ENCODE assay signal across 9 cellular contexts in the genomic region with DNA sequence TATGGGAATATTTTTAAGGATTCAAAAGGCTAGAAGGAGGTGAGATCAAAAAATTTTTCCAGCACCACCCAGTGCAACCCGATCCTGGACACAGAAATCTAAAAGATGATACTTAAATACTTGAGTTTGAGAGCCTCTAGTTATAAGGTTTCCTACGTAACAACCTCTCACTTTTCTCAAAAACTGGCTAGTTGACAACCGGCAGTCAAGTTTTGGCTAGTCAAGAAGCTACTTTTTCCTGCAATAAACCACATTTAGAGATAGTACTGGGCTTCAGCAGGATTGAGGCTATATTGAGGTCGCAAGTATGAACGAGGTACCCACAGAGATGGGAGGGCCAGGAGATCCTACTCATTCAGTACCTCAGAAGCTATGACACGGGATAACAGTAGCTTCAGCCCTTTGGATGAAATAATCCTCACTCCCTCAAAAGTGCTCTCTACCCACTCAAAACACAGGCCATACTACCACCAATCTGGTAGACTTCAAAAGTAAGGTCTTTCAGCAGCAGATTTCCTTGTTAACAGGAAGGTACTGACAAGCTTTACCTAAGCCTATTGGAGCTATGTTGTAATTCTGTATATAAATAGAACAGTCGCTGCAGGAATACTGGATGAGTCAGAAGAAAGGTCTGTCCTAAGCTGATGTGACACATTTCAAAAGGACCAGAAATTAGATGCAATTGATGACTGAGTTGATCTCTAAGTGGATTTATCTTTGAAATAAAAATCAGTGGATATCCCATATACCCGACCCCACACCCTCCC. TPM values are rescaled to one million over a fixed set of nuclear protein-coding genes. Genes with fewer than 3 reads are reported as not detected.
DNase-seq lines count a peak whose midpoint lies in the region; ATAC-seq, FAIRE-seq and TF ChIP-seq lines count a peak whose summit lies in the region.
"Had no signal": no experiment of that assay in that cellular context is flagged by ENCODE, and none has a peak within 500 bp of the region (broad histone marks: within the 10 kb centered on the region; RNA-seq: fewer than 3 reads in every experiment).

No MANE protein-coding gene starts in this region.

- no peak overlapping the region for H2BK5ac ChIP-seq in mesenchymal stem cell (ENCODE audit: low read depth, low read length, poor library complexity, severe bottlenecking)

- TF ChIP-seq CTCF in AG09309 (IDR thresholded peaks at IDR 0.05; ENCODE audit: control insufficient read depth, insufficient read depth, low read depth, low read length, missing control alignments) (no peak), bronchial epithelial cell (IDR thresholded peaks at IDR 0.05; ENCODE audit: insufficient read depth, low read length, severe bottlenecking) (no peak)

- peak overlapping the region; percentile 89 for H3K4me2 ChIP-seq in mesenchymal stem cell (ENCODE audit: low read length, poor library complexity, severe bottlenecking)

- H2AK5ac ChIP-seq in mesenchymal stem cell (ENCODE audit: low read length, severe bottlenecking), result peak overlapping the region; percentile 17

- no peak overlapping the region for H3K18ac ChIP-seq in mesenchymal stem cell (ENCODE audit: low read depth in 1 of 2, low read length in 2 of 2)

- H3K9me3 ChIP-seq in HUES6 (ENCODE audit: control insufficient read depth, insufficient read depth, low read depth, low read length) (peaks cover 9% of the 10 kb centered on the region), mesenchymal stem cell (ENCODE audit: control insufficient read depth, low read length) (no peaks in the 10 kb centered on the region), SJCRH30 (replicated peaks) (no peaks in the 10 kb centered on the region)

- no peak overlapping the region for H2BK15ac ChIP-seq in mesenchymal stem cell (ENCODE audit: low read depth, poor library complexity, severe bottlenecking)

- no peak overlapping the region for H3K27ac ChIP-seq in HUES6 (ENCODE audit: low read depth, low read length)
- H3K27ac ChIP-seq in mesenchymal stem cell (ENCODE audit: low read length, poor library complexity, severe bottlenecking), result no peak overlapping the region
- H3K27ac ChIP-seq in SJCRH30, result no peak overlapping the region

- peaks cover 7% of the 10 kb centered on the region for H3K79me1 ChIP-seq in mesenchymal stem cell (replicated peaks; ENCODE audit: low read length, poor library complexity, severe bottlenecking)

- no peak overlapping the region for H3K14ac ChIP-seq in mesenchymal stem cell (ENCODE audit: low read length in 2 of 2)

- H4K91ac ChIP-seq in mesenchymal stem cell (ENCODE audit: low read length), result no peak overlapping the region

- H2AFZ ChIP-seq in mesenchymal stem cell (ENCODE audit: low read depth, low read length), result no peak overlapping the region

- 0 out of 2 replicates have a peak, but pooled peaks cover 1% of the 10 kb centered on the region for H3K36me3 ChIP-seq in HUES6 (ENCODE audit: control insufficient read depth, insufficient read depth, low read length)
- no peaks in the 10 kb centered on the region for H3K36me3 ChIP-seq in bronchial epithelial cell (ENCODE audit: control insufficient read depth, insufficient read depth, low read length)
- H3K36me3 ChIP-seq in mesenchymal stem cell (ENCODE audit: control insufficient read depth in 1 of 2, insufficient read depth in 2 of 2, low read depth in 1 of 2, low read length in 2 of 2), result peaks cover 0 to 3% of the 10 kb centered on the region in 2 experiments
- no peaks in the 10 kb centered on the region for H3K36me3 ChIP-seq in SJCRH30

- peaks cover 38% of the 10 kb centered on the region for H3K27me3 ChIP-seq in HUES6 (ENCODE audit: control insufficient read depth, insufficient read depth, low read length)
- no peaks in the 10 kb centered on the region for H3K27me3 ChIP-seq in bronchial epithelial cell (ENCODE audit: control insufficient read depth, insufficient read depth, low read length)
- no peaks in the 10 kb centered on the region for H3K27me3 ChIP-seq in mesenchymal stem cell (ENCODE audit: control insufficient read depth in 1 of 2, insufficient read depth in 1 of 2, low read length in 2 of 2)
- H3K27me3 ChIP-seq in SJCRH30, result no peaks in the 10 kb centered on the region

- DNase-seq in AG09309 (ENCODE audit: low read depth) (no peak), bronchial epithelial cell (ENCODE audit: low read depth) (peak; percentile 90), mesenchymal stem cell (peak; percentile 82), SJCRH30 (no peak), mucosa of gallbladder (ENCODE audit: low spot score) (no peak)
- no peak for DNase-seq in activated CD4-positive, CD25-positive, alpha-beta regulatory T cell treated with anti-CD3 and anti-CD28 coated beads, Interleukin-2, amount 50 U/mL, for 72 hours
- DNase-seq: NCI-H1930 had no signal

- WGBS in mesenchymal stem cell, result 72% methylated on average over 8 of the region's 8 CpGs

- H2BK12ac ChIP-seq in mesenchymal stem cell (ENCODE audit: low read length in 2 of 2), result peak overlapping the region in 1 of 2 experiments; percentile 15

- H2BK120ac ChIP-seq in mesenchymal stem cell (ENCODE audit: low read depth, low read length), result no peak overlapping the region

- H3K9ac ChIP-seq in HUES6 (ENCODE audit: low read length), result no peak overlapping the region
- peak overlapping the region; percentile 84 for H3K9ac ChIP-seq in mesenchymal stem cell (ENCODE audit: low read length)

- H4K8ac ChIP-seq in mesenchymal stem cell (ENCODE audit: low read length), result no peak overlapping the region

- ATAC-seq in GM19395 (IDR thresholded peaks at IDR 0.05; ENCODE audit: unreplicated experiment), result no peak

- H3K4me3 ChIP-seq in AG09309 (ENCODE audit: control insufficient read depth, low read depth, low read length) (peak overlapping the region; percentile 71), HUES6 (ENCODE audit: low read depth, low read length) (peak overlapping the region; percentile 84), bronchial epithelial cell (ENCODE audit: low read depth, low read length) (no peak overlapping the region), mesenchymal stem cell (ENCODE audit: insufficient read depth in 1 of 2, low read depth in 1 of 2, low read length in 2 of 2) (peak overlapping the region in 1 of 2 experiments; percentile 87), SJCRH30 (no peak overlapping the region)

- H3K4ac ChIP-seq in mesenchymal stem cell (ENCODE audit: low read depth in 1 of 2, low read length in 2 of 2), result peak overlapping the region in 1 of 2 experiments; percentile 50

- H3K4me1 ChIP-seq in HUES6 (ENCODE audit: control insufficient read depth, insufficient read depth, low read length) (peaks cover 39% of the 10 kb centered on the region), mesenchymal stem cell (ENCODE audit: control insufficient read depth, insufficient read depth, low read depth, low read length) (peaks cover 6% of the 10 kb centered on the region), SJCRH30 (peaks cover 3% of the 10 kb centered on the region; the same call in 1 of the 2 replicates)

- no peak overlapping the region for H3K23ac ChIP-seq in mesenchymal stem cell (ENCODE audit: low read length in 2 of 2)

- no peak for FAIRE-seq in bronchial epithelial cell (lab: Jason Lieb, UNC)

RNA-seq across cellular contexts. Expression of a gene that starts 1.5 kb away (rescaled TPM):
- total RNA-seq in bronchial epithelial cell, result 12.7 and 13.7 TPM in 2 replicates
- 20.4 TPM for polyA plus RNA-seq in mesenchymal stem cell (2013, experiment 1 of 2)
- polyA plus RNA-seq in mesenchymal stem cell (2013, experiment 2 of 2), result 22.2 TPM
- total RNA-seq in SJCRH30 (2014; rRNA removed; shearing (Covaris generic)), result 24.6 and 27.2 TPM in 2 replicates
- 3.2 TPM for total RNA-seq in mucosa of gallbladder

Comparison
In these comparisons a context has a peak if more than half of its experiments do, and no peak if none do; other contexts are left out.
1. DNase-seq: peak in bronchial epithelial cell (single experiment) and mesenchymal stem cell (single experiment); none in AG09309 (single experiment), SJCRH30 (0 of 2), mucosa of gallbladder (single experiment) and activated CD4-positive, CD25-positive, alpha-beta regulatory T cell treated with anti-CD3 and anti-CD28 coated beads, Interleukin-2, amount 50 U/mL, for 72 hours (single experiment).
2. H3K4me3 ChIP-seq: peak in AG09309 (single experiment) and HUES6 (single experiment); none in bronchial epithelial cell (single experiment) and SJCRH30 (single experiment).